Comparison of ENCODE assay signal across 14 cellular contexts in the genomic region with DNA sequence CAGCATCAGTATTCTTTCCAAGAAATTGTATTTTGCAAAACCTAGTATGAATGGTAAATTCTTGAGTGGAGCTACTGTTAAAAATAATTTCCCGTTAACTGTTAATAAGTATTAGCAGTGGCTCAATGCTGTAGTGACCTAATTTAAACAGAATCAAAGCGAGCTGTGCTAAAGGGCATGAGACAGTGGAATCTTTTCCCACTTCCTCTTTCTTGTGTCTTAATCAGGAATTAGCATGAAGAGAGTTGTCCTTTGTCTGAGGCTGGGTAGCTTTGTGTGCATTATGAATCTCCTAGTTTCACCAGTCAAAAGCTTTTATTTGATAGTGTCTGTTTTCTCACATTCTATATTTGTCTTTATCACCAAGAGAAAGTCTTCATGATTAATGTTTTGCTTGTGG.
A peak's percentile ranks its signal among the peaks of the same experiment; 100 is the strongest.
DNase-seq lines count a peak whose midpoint lies in the region; ATAC-seq lines count a peak whose summit lies in the region.
"Had no signal": no experiment of that assay in that cellular context is flagged by ENCODE, and none has a peak within 500 bp of the region (broad histone marks: within the 10 kb centered on the region; RNA-seq: fewer than 3 reads in every experiment).

No MANE protein-coding gene starts in this region.

- ATAC-seq in GM18909 (IDR thresholded peaks at IDR 0.05; ENCODE audit: poor library complexity, unreplicated experiment) (no peak), HG02938 (IDR thresholded peaks at IDR 0.05; ENCODE audit: unreplicated experiment) (no peak)
- ATAC-seq: PC-3 had no signal

- DNase-seq in NCI-H82 (lab: John Stamatoyannopoulos, UW) (peak; percentile 18), NCI-H82 treated with DMSO at 0.1 percent for 48 hours (lab: John Stamatoyannopoulos, UW; ENCODE audit: unreplicated experiment) (no peak), OCI-M1 (lab: John Stamatoyannopoulos, UW) (peak; percentile 62), foreskin melanocyte (peak; percentile 81), retina (peak; percentile 32)
- no peak for DNase-seq in activated CD8-positive, alpha-beta memory T cell treated with anti-CD3 and anti-CD28 coated beads for 24 hours
- DNase-seq: 8988T, HFFc6, NCI-H1436, NCI-H2029 treated with DMSO at 0.1 percent for 48 hours, NCI-H510A treated with DMSO at 0.1 percent for 48 hours, PC-3 had no signal

Comparison
In these comparisons a context has a peak if more than half of its experiments do, and no peak if none do; other contexts are left out.
1. DNase-seq: peak in NCI-H82 (single experiment), OCI-M1 (single experiment), foreskin melanocyte (single experiment) and retina (single experiment); none in NCI-H82 treated with DMSO at 0.1 percent for 48 hours (single experiment) and activated CD8-positive, alpha-beta memory T cell treated with anti-CD3 and anti-CD28 coated beads for 24 hours (single experiment).